In genomic region chr4:5757536-5757935, GRCh38 we compare ENCODE assay signal across 1 cellular context.
TF ChIP-seq lines count a peak whose summit lies in the region.

No MANE protein-coding gene starts in this region.

TF ChIP-seq in K562, 482 proteins besides CTCF, POLR2A, EP300 and RAD21:
- TF ChIP-seq ATF3 (IDR thresholded peaks at IDR 0.05), result peak; percentile 22
- TF ChIP-seq ATF3 (CRISPR knock-in tag; conservative IDR thresholded peaks at IDR 0.05), result no peak
- TF ChIP-seq SMAD2 (IDR thresholded peaks at IDR 0.05; ENCODE audit: low read depth, low read length), result no peak
